ENCODE assay signal across 1 cellular context in the genomic region with DNA sequence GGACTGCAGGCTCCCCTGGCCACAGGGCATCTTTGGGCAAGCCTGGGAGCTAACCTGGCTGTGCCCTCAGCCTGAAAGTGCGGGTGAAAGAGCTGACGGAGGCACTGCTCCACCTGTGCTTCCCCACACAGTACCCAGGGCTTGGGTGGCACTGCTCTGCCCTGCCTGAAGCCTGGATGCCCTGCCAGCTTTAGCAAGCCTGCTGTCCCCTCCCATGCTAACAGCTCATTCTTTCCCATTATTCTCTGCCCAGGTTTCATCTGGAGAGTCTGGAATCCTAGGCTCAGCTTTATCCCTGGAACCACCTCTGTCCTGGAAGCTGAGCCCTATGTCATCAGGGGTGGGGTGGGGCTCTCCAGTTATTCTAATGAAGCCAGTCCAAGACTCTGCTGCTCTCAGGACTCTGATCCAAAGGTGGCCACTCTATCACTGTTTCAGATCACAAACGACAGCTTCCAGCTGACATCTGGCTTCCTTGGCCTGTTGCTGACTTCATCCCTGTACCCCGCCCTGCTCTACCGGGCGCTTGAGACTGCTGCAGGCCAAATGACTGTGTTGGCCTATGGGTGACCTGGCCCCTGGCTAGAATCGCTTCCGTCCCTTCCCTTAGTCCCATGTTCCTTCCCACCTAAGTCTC.
TF ChIP-seq lines count a peak whose summit lies in the region.

No MANE protein-coding gene starts in this region.

TF ChIP-seq in K562, 482 proteins besides CTCF, POLR2A, EP300 and RAD21 (continued from another document and continues in another):
- TF ChIP-seq THRB (CRISPR knock-in tag; conservative IDR thresholded peaks at IDR 0.05) (no peak), RCOR1 (IDR thresholded peaks at IDR 0.05; ENCODE audit: borderline replicate concordance in 1 of 2, low read depth in 2 of 2, low read length in 2 of 2) (peak in 1 of 2 experiments; percentile 31; a peak in 1 of 4 replicates), BRD9 (IDR thresholded peaks at IDR 0.05; ENCODE audit: low read depth, partially characterized antibody) (no peak), ATF2 (CRISPR knock-in tag; IDR thresholded peaks at IDR 0.05) (no peak), KLF13 (tag; IDR thresholded peaks at IDR 0.05; ENCODE audit: borderline replicate concordance, low read depth) (no peak), SMAD4 (CRISPR knock-in tag; conservative IDR thresholded peaks at IDR 0.05) (no peak), MEIS2 (IDR thresholded peaks at IDR 0.05; ENCODE audit: partially characterized antibody) (peak; percentile 23), ZNF586 (CRISPR knock-in tag; conservative IDR thresholded peaks at IDR 0.05) (no peak), TCF15 (CRISPR knock-in tag; IDR thresholded peaks at IDR 0.05) (no peak), ILK (tag; IDR thresholded peaks at IDR 0.05; ENCODE audit: borderline replicate concordance, low read depth) (no peak), E2F4 (CRISPR knock-in tag; IDR thresholded peaks at IDR 0.05; ENCODE audit: low read depth) (no peak), PATZ1 (CRISPR knock-in tag; IDR thresholded peaks at IDR 0.05; ENCODE audit: borderline replicate concordance) (no peak), ZNF224 (CRISPR knock-in tag; IDR thresholded peaks at IDR 0.05) (no peak), ZNF780A (CRISPR knock-in tag; IDR thresholded peaks at IDR 0.05) (no peak), ZNF431 (CRISPR knock-in tag; IDR thresholded peaks at IDR 0.05) (no peak), BMI1 (IDR thresholded peaks at IDR 0.05; ENCODE audit: low read length) (no peak), ZNF707 (CRISPR knock-in tag; conservative IDR thresholded peaks at IDR 0.05) (no peak), TBP (optimal IDR thresholded peaks at IDR 0.05; ENCODE audit: low read depth, low read length) (no peak), ETS2 (tag; IDR thresholded peaks at IDR 0.05; ENCODE audit: borderline replicate concordance, poor library complexity, severe bottlenecking) (no peak), KHSRP (IDR thresholded peaks at IDR 0.05) (no peak), SOX6 (IDR thresholded peaks at IDR 0.05) (no peak), HSF4 (CRISPR knock-in tag; IDR thresholded peaks at IDR 0.05; ENCODE audit: borderline replicate concordance) (no peak), ATF6 (CRISPR knock-in tag; IDR thresholded peaks at IDR 0.05) (no peak), DACH1 (IDR thresholded peaks at IDR 0.05; ENCODE audit: partially characterized antibody) (peak; percentile 18), ZFX (CRISPR knock-in tag; IDR thresholded peaks at IDR 0.05) (peak; percentile 9; the same call in 1 of the 2 replicates), ZNF609 (CRISPR knock-in tag; IDR thresholded peaks at IDR 0.05; ENCODE audit: borderline replicate concordance) (no peak), ZNF75A (CRISPR knock-in tag; IDR thresholded peaks at IDR 0.05) (no peak), NFATC3 (IDR thresholded peaks at IDR 0.05) (no peak), TAF9B (IDR thresholded peaks at IDR 0.05; ENCODE audit: partially characterized antibody) (peak; percentile 27), MIER1 (IDR thresholded peaks at IDR 0.05; ENCODE audit: low read depth) (no peak), ADNP (tag; IDR thresholded peaks at IDR 0.05) (no peak)
- TF ChIP-seq, protein P1, sequence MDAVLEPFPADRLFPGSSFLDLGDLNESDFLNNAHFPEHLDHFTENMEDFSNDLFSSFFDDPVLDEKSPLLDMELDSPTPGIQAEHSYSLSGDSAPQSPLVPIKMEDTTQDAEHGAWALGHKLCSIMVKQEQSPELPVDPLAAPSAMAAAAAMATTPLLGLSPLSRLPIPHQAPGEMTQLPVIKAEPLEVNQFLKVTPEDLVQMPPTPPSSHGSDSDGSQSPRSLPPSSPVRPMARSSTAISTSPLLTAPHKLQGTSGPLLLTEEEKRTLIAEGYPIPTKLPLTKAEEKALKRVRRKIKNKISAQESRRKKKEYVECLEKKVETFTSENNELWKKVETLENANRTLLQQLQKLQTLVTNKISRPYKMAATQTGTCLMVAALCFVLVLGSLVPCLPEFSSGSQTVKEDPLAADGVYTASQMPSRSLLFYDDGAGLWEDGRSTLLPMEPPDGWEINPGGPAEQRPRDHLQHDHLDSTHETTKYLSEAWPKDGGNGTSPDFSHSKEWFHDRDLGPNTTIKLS (IDR thresholded peaks at IDR 0.05; ENCODE audit: borderline replicate concordance, low read depth) = no peak
- TF ChIP-seq, protein P2, sequence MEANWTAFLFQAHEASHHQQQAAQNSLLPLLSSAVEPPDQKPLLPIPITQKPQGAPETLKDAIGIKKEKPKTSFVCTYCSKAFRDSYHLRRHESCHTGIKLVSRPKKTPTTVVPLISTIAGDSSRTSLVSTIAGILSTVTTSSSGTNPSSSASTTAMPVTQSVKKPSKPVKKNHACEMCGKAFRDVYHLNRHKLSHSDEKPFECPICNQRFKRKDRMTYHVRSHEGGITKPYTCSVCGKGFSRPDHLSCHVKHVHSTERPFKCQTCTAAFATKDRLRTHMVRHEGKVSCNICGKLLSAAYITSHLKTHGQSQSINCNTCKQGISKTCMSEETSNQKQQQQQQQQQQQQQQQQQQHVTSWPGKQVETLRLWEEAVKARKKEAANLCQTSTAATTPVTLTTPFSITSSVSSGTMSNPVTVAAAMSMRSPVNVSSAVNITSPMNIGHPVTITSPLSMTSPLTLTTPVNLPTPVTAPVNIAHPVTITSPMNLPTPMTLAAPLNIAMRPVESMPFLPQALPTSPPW (CRISPR knock-in tag; IDR thresholded peaks at IDR 0.05) = peak; percentile 21; the same call in 1 of the 2 replicates
- TF ChIP-seq, protein P3, sequence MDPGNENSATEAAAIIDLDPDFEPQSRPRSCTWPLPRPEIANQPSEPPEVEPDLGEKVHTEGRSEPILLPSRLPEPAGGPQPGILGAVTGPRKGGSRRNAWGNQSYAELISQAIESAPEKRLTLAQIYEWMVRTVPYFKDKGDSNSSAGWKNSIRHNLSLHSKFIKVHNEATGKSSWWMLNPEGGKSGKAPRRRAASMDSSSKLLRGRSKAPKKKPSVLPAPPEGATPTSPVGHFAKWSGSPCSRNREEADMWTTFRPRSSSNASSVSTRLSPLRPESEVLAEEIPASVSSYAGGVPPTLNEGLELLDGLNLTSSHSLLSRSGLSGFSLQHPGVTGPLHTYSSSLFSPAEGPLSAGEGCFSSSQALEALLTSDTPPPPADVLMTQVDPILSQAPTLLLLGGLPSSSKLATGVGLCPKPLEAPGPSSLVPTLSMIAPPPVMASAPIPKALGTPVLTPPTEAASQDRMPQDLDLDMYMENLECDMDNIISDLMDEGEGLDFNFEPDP (CRISPR knock-in tag; IDR thresholded peaks at IDR 0.05) = no peak
- TF ChIP-seq, protein P4, sequence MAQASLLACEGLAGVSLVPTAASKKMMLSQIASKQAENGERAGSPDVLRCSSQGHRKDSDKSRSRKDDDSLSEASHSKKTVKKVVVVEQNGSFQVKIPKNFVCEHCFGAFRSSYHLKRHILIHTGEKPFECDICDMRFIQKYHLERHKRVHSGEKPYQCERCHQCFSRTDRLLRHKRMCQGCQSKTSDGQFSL (CRISPR knock-in tag; IDR thresholded peaks at IDR 0.05) = no peak
- TF ChIP-seq, protein P4 (tag; IDR thresholded peaks at IDR 0.05) = no peak
- TF ChIP-seq, protein P5, sequence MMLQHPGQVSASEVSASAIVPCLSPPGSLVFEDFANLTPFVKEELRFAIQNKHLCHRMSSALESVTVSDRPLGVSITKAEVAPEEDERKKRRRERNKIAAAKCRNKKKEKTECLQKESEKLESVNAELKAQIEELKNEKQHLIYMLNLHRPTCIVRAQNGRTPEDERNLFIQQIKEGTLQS (IDR thresholded peaks at IDR 0.05) = peak; percentile 58; the same call in 1 of the 2 replicates
- TF ChIP-seq, protein P5 (CRISPR knock-in tag; conservative IDR thresholded peaks at IDR 0.05) = no peak
